ENCODE assay signal across 1 cellular context in genomic region chr5:142779163-142779562, GRCh38.
TF ChIP-seq lines count a peak whose summit lies in the region.

No MANE protein-coding gene starts in this region.

TF ChIP-seq in HepG2, 621 proteins besides CTCF, POLR2A, EP300 and RAD21 (continued from another document):
- TF ChIP-seq ZNF784 (CRISPR knock-in tag; IDR thresholded peaks at IDR 0.05; ENCODE audit: borderline replicate concordance) (no peak), ZNF567 (CRISPR knock-in tag; IDR thresholded peaks at IDR 0.05; ENCODE audit: borderline replicate concordance) (no peak), ZNF615 (CRISPR knock-in tag; IDR thresholded peaks at IDR 0.05; ENCODE audit: borderline replicate concordance) (no peak), CHCHD3 (CRISPR knock-in tag; IDR thresholded peaks at IDR 0.05) (no peak), ZNF143 (CRISPR knock-in tag; IDR thresholded peaks at IDR 0.05) (no peak), KDM6A (CRISPR knock-in tag; IDR thresholded peaks at IDR 0.05; ENCODE audit: low read depth) (no peak)
